ENCODE assay signal across 15 cellular contexts in the genomic region with DNA sequence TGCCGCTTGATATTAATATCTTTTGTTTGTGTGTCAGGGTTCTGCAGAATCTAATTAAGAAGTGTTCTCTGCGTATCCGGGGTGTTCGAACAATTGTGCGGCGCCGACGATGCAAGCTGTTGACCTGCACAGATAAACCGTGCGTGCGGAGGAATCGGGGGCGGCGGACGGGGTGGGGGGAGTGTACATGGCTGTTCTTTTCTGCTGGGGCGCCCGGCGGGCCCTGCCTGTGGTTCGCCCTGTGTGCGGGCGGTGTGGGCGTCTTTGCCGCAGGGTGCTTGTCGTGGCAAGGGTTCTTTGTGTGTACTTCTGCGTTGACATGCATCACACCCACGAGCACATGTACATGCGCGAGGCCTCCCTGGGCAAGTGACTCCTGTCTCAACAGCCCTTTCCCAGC. TPM values are rescaled to one million over a fixed set of nuclear protein-coding genes. Genes with fewer than 3 reads are reported as not detected.
DNase-seq lines count a peak whose midpoint lies in the region; ATAC-seq and TF ChIP-seq lines count a peak whose summit lies in the region.
"Had no signal": no experiment of that assay in that cellular context is flagged by ENCODE, and none has a peak within 500 bp of the region (broad histone marks: within the 10 kb centered on the region; RNA-seq: fewer than 3 reads in every experiment).

No MANE protein-coding gene starts in this region.

- no peaks in the 10 kb centered on the region for H3K4me1 ChIP-seq in right cardiac atrium (ENCODE audit: control insufficient read depth, insufficient read depth, low read length)
- H3K4me1 ChIP-seq in mesenchymal stem cell (ENCODE audit: control insufficient read depth, insufficient read depth, low read depth, low read length) = peaks cover 5% of the 10 kb centered on the region
- H3K4me1 ChIP-seq: Caco-2 had no signal

- no peak overlapping the region for H2AFZ ChIP-seq in mesenchymal stem cell (ENCODE audit: low read depth, low read length)
- H2AFZ ChIP-seq: GM23338 had no signal

- no peaks in the 10 kb centered on the region for H3K9me3 ChIP-seq in right cardiac atrium (ENCODE audit: control insufficient read depth, low read length)
- peaks cover 4% of the 10 kb centered on the region for H3K9me3 ChIP-seq in WERI-Rb-1 (ENCODE audit: severe bottlenecking)
- no peaks in the 10 kb centered on the region for H3K9me3 ChIP-seq in mesenchymal stem cell (ENCODE audit: control insufficient read depth, low read length)
- H3K9me3 ChIP-seq: Caco-2 had no signal

- H3K14ac ChIP-seq in mesenchymal stem cell (ENCODE audit: low read length in 2 of 2) = no peak overlapping the region

- H3K4ac ChIP-seq in mesenchymal stem cell (ENCODE audit: low read depth in 1 of 2, low read length in 2 of 2) = no peak overlapping the region

- no peak for TF ChIP-seq CTCF in WERI-Rb-1 (IDR thresholded peaks at IDR 0.05; ENCODE audit: low read depth, low read length)

- H4K91ac ChIP-seq in mesenchymal stem cell (ENCODE audit: low read length) = peak overlapping the region; percentile 53

- no peaks in the 10 kb centered on the region for H3K79me1 ChIP-seq in mesenchymal stem cell (replicated peaks; ENCODE audit: low read length, poor library complexity, severe bottlenecking)

- H3K18ac ChIP-seq in mesenchymal stem cell (ENCODE audit: low read depth in 1 of 2, low read length in 2 of 2) = no peak overlapping the region

- H3K9ac ChIP-seq in mesenchymal stem cell (ENCODE audit: low read length) = no peak overlapping the region

- H3K4me2 ChIP-seq in mesenchymal stem cell (ENCODE audit: low read length, poor library complexity, severe bottlenecking) = no peak overlapping the region
- H3K4me2 ChIP-seq: GM23338 had no signal

- no peak overlapping the region for H2BK120ac ChIP-seq in mesenchymal stem cell (ENCODE audit: low read depth, low read length)

- H3K36me3 ChIP-seq in WERI-Rb-1 (no peaks in the 10 kb centered on the region), mesenchymal stem cell (ENCODE audit: control insufficient read depth in 1 of 2, insufficient read depth in 2 of 2, low read depth in 1 of 2, low read length in 2 of 2) (no peaks in the 10 kb centered on the region)

- DNase-seq in Right ventricle myocardium inferior (ENCODE audit: missing footprints) (peak; percentile 78), right cardiac atrium (no peak), WERI-Rb-1 (no peak), mesenchymal stem cell (no peak), activated T-cell treated with anti-CD3 and anti-CD28 coated beads for 4 hours (no peak), NCI-H2171 (lab: John Stamatoyannopoulos, UW) (no peak), NCI-H1436 treated with DMSO at 0.1 percent for 48 hours (lab: John Stamatoyannopoulos, UW) (no peak)
- DNase-seq: 8988T; Caco-2; CD4-positive, alpha-beta T cell; DMS79; GDM1; H9 had no signal

- H2BK15ac ChIP-seq in mesenchymal stem cell (ENCODE audit: low read depth, poor library complexity, severe bottlenecking) = no peak overlapping the region

- H2BK12ac ChIP-seq in mesenchymal stem cell (ENCODE audit: low read length in 2 of 2) = no peak overlapping the region

- intact Hi-C loops in Right ventricle myocardium inferior (cut with DNase I) (loop anchor here (5.0 kb wide), 1 partner anchor 184 kb away; no protein-coding TSS in a partner anchor), right cardiac atrium (cut with DNase I) (loop anchor here in 3 of 4 donors (5.0 to 10.0 kb wide), 2 partner anchors 187 to 219 kb away; no protein-coding TSS in a partner anchor)

- H3K4me3 ChIP-seq in right cardiac atrium (ENCODE audit: low read length) (no peak overlapping the region), WERI-Rb-1 (ENCODE audit: low read depth, low read length) (no peak overlapping the region), mesenchymal stem cell (ENCODE audit: insufficient read depth in 1 of 2, low read depth in 1 of 2, low read length in 2 of 2) (no peak overlapping the region)
- H3K4me3 ChIP-seq: GM23338 had no signal

- H3K27ac ChIP-seq in right cardiac atrium (ENCODE audit: low read length) (no peak overlapping the region), WERI-Rb-1 (peak overlapping the region; percentile 74), mesenchymal stem cell (ENCODE audit: low read length, poor library complexity, severe bottlenecking) (no peak overlapping the region)
- H3K27ac ChIP-seq: C4-2B had no signal

- H4K8ac ChIP-seq in mesenchymal stem cell (ENCODE audit: low read length) = no peak overlapping the region

- 88% methylated on average over 28 of the region's 28 CpGs for WGBS in right cardiac atrium
- 97% methylated on average over 28 of the region's 28 CpGs for WGBS in mesenchymal stem cell

- no peak overlapping the region for H3K23ac ChIP-seq in mesenchymal stem cell (ENCODE audit: low read length in 2 of 2)

- no peak for ATAC-seq in Right ventricle myocardium inferior
- no peak for ATAC-seq in right cardiac atrium

- H2BK5ac ChIP-seq in mesenchymal stem cell (ENCODE audit: low read depth, low read length, poor library complexity, severe bottlenecking) = no peak overlapping the region

- H3K27me3 ChIP-seq in right cardiac atrium (ENCODE audit: control insufficient read depth, insufficient read depth) (no peaks in the 10 kb centered on the region), WERI-Rb-1 (ENCODE audit: insufficient read depth, low read depth, severe bottlenecking) (no peaks in the 10 kb centered on the region), mesenchymal stem cell (ENCODE audit: control insufficient read depth in 1 of 2, insufficient read depth in 1 of 2, low read length in 2 of 2) (peaks cover 40 to 65% of the 10 kb centered on the region in 2 experiments)

- no peak overlapping the region for H2AK5ac ChIP-seq in mesenchymal stem cell (ENCODE audit: low read length, severe bottlenecking)

RNA-seq across cellular contexts. Expression of gene MICALL2, which starts 47.9 kb away (rescaled TPM):
- total RNA-seq in Right ventricle myocardium inferior (9.0 TPM), right cardiac atrium (10 to 100 TPM in 3 of 4 donors, 1 to 10 TPM in 1; 9.7 to 18.7 (median 13.4) TPM)
- polyA plus RNA-seq in right cardiac atrium = 13.0 TPM
- polyA plus RNA-seq in mesenchymal stem cell (2013, experiment 1 of 2) = 31.0 TPM
- 31.5 TPM for polyA plus RNA-seq in mesenchymal stem cell (2013, experiment 2 of 2)
